Comparison of ENCODE assay signal across 11 cellular contexts in genomic region chrX:30489323-30489722, GRCh38.
DNase-seq lines count a peak whose midpoint lies in the region; ATAC-seq, FAIRE-seq and TF ChIP-seq lines count a peak whose summit lies in the region.
"Had no signal": no experiment of that assay in that cellular context is flagged by ENCODE, and none has a peak within 500 bp of the region (broad histone marks: within the 10 kb centered on the region; RNA-seq: fewer than 3 reads in every experiment).

No MANE protein-coding gene starts in this region.

- intact Hi-C loops in OCI-LY7 (cut with micrococcal nuclease; ENCODE audit: unreplicated experiment) = no loop called here

- no peaks in the 10 kb centered on the region for H4K20me1 ChIP-seq in OCI-LY7 (ENCODE audit: insufficient read depth, low read length)
- H4K20me1 ChIP-seq in keratinocyte (ENCODE audit: control insufficient read depth, extremely low read depth, insufficient read depth, low read length) = no peaks in the 10 kb centered on the region

- H3K4me1 ChIP-seq in OCI-LY7 (ENCODE audit: insufficient read depth, low read length, poor library complexity, severe bottlenecking) (no peaks in the 10 kb centered on the region), keratinocyte (ENCODE audit: control insufficient read depth, extremely low read depth, insufficient read depth, low read length) (no peaks in the 10 kb centered on the region)
- H3K4me1 ChIP-seq: uterus had no signal

- H3K9me1 ChIP-seq in keratinocyte (ENCODE audit: control insufficient read depth, extremely low read depth, insufficient read depth, low read length) = no peaks in the 10 kb centered on the region

- DNase-seq in EH (ENCODE audit: low read depth) = peak; percentile 19
- DNase-seq in H7 = peak; percentile 18
- DNase-seq in OCI-LY7 (ENCODE audit: low spot score) = no peak
- DNase-seq in keratinocyte (ENCODE audit: low read depth, low spot score) = no peak
- no peak for DNase-seq in HEK293T (ENCODE audit: extremely low spot score)
- no peak for DNase-seq in omental fat pad (ENCODE audit: low spot score)
- no peak for DNase-seq in NCI-H1048 (lab: John Stamatoyannopoulos, UW)
- DNase-seq: DMS153, MV-4-11, uterus had no signal

- H3K36me3 ChIP-seq in H7 (replicated peaks; ENCODE audit: control insufficient read depth, insufficient read depth, low read length) (no peaks in the 10 kb centered on the region), OCI-LY7 (ENCODE audit: insufficient read depth, low read length) (no peaks in the 10 kb centered on the region), keratinocyte (ENCODE audit: control insufficient read depth in 2 of 2, extremely low read depth in 1 of 2, insufficient read depth in 2 of 2, low read length in 2 of 2) (no peaks in the 10 kb centered on the region)
- H3K36me3 ChIP-seq: uterus had no signal

- H3K9me3 ChIP-seq in OCI-LY7 (ENCODE audit: low read length) = no peaks in the 10 kb centered on the region
- no peaks in the 10 kb centered on the region for H3K9me3 ChIP-seq in keratinocyte (ENCODE audit: control insufficient read depth, low read depth, low read length)
- H3K9me3 ChIP-seq: uterus had no signal

- dilution Hi-C loops in keratinocyte (cut with MboI; ENCODE audit: extremely low pct_ligation_motif_present, low sequenced_read_pairs) = no loop called here

- H3K4me3 ChIP-seq in H7 (ENCODE audit: insufficient read depth, low read depth, low read length) (no peak overlapping the region), OCI-LY7 (ENCODE audit: low read depth, low read length, poor library complexity, severe bottlenecking) (no peak overlapping the region), keratinocyte (ENCODE audit: control insufficient read depth in 2 of 3, extremely low read depth in 1 of 3, insufficient read depth in 2 of 3, low read depth in 1 of 3, low read length in 3 of 3) (no peak overlapping the region)
- H3K4me3 ChIP-seq: uterus had no signal

- CTCF ChIA-PET in OCI-LY7 (lab: Charles Lee; ENCODE audit: unreplicated experiment) (no interaction called here), HEK293T (lab: Yijun Ruan, JAX) (interaction anchor here (0.7 kb wide), 1 partner anchor 423 kb away, joined by 3 read pairs; no protein-coding TSS in a partner anchor)

- H3K79me2 ChIP-seq in OCI-LY7 (ENCODE audit: insufficient read depth, low read depth, low read length) (no peaks in the 10 kb centered on the region), keratinocyte (ENCODE audit: control insufficient read depth, insufficient read depth, low read length) (no peaks in the 10 kb centered on the region)

- no peaks in the 10 kb centered on the region for H3K9me2 ChIP-seq in OCI-LY7 (ENCODE audit: insufficient read depth, low read length)

- 0 out of 2 replicates have a peak, but pooled peaks have one; percentile 20 for TF ChIP-seq CTCF in OCI-LY7 (conservative IDR thresholded peaks at IDR 0.05; ENCODE audit: low read length)
- peak in 2 of 3 experiments; percentile 7 to 12 for TF ChIP-seq CTCF in keratinocyte (optimal IDR thresholded peaks at IDR 0.05 in 1 of 3, IDR thresholded peaks at IDR 0.05 in 1 of 3, conservative IDR thresholded peaks at IDR 0.05 in 1 of 3; ENCODE audit: extremely low read depth in 1 of 3, insufficient read depth in 2 of 3, low read length in 3 of 3)
- no peak for TF ChIP-seq CTCF in omental fat pad (IDR thresholded peaks at IDR 0.05)

- BruUV-seq in OCI-LY7 (replicated peaks; lab: Mats Ljungman, UMichigan) = no TSS peak

- H3K27ac ChIP-seq in OCI-LY7 (ENCODE audit: low read depth, low read length, poor library complexity, severe bottlenecking) (no peak overlapping the region), keratinocyte (ENCODE audit: control insufficient read depth, insufficient read depth, low read length) (no peak overlapping the region)
- H3K27ac ChIP-seq: uterus had no signal

- no peak for FAIRE-seq in keratinocyte (lab: Jason Lieb, UNC)

- no peak overlapping the region for H2AFZ ChIP-seq in OCI-LY7 (ENCODE audit: low read length)
- H2AFZ ChIP-seq in keratinocyte (ENCODE audit: control insufficient read depth, low read length) = no peak overlapping the region

- no peak overlapping the region for H3K9ac ChIP-seq in keratinocyte (ENCODE audit: control insufficient read depth, extremely low read depth, insufficient read depth, low read length)

- no peak overlapping the region for H3K4me2 ChIP-seq in OCI-LY7 (ENCODE audit: low read length)
- H3K4me2 ChIP-seq in keratinocyte (ENCODE audit: control insufficient read depth, extremely low read depth, insufficient read depth, low read depth, low read length) = no peak overlapping the region

- H3K27me3 ChIP-seq in H7 (ENCODE audit: control insufficient read depth, insufficient read depth, low read length) = no peaks in the 10 kb centered on the region
- H3K27me3 ChIP-seq in keratinocyte (ENCODE audit: control insufficient read depth, extremely low read depth, insufficient read depth, low read length) = no peaks in the 10 kb centered on the region
- H3K27me3 ChIP-seq: uterus had no signal

- POLR2A ChIA-PET in OCI-LY7 (lab: Charles Lee) (no interaction called here), HEK293T (lab: Yijun Ruan, JAX) (no interaction called here)

- ATAC-seq in omental fat pad (ENCODE audit: low FRiP score) (no peak), HG02970 (IDR thresholded peaks at IDR 0.05; ENCODE audit: low FRiP score, unreplicated experiment) (no peak)

TF ChIP-seq in HEK293T, 16 proteins besides CTCF, POLR2A, EP300 and RAD21:
- TF ChIP-seq ARNT (IDR thresholded peaks at IDR 0.05) (no peak), BHLHE40 (IDR thresholded peaks at IDR 0.05; ENCODE audit: borderline replicate concordance) (no peak), FOXA1 (IDR thresholded peaks at IDR 0.05) (no peak), HDGF (IDR thresholded peaks at IDR 0.05; ENCODE audit: borderline replicate concordance) (no peak), ELF4 (IDR thresholded peaks at IDR 0.05) (no peak), FOXK2 (IDR thresholded peaks at IDR 0.05) (no peak), TARDBP (IDR thresholded peaks at IDR 0.05) (no peak), NFRKB (IDR thresholded peaks at IDR 0.05) (no peak), ZNF384 (IDR thresholded peaks at IDR 0.05) (no peak), CTBP1 (IDR thresholded peaks at IDR 0.05; ENCODE audit: borderline replicate concordance) (no peak), SP1 (IDR thresholded peaks at IDR 0.05) (no peak), LEF1 (IDR thresholded peaks at IDR 0.05; ENCODE audit: borderline replicate concordance) (no peak), SUZ12 (IDR thresholded peaks at IDR 0.05) (no peak), L3MBTL2 (conservative IDR thresholded peaks at IDR 0.05) (no peak)
- TF ChIP-seq, protein P1, sequence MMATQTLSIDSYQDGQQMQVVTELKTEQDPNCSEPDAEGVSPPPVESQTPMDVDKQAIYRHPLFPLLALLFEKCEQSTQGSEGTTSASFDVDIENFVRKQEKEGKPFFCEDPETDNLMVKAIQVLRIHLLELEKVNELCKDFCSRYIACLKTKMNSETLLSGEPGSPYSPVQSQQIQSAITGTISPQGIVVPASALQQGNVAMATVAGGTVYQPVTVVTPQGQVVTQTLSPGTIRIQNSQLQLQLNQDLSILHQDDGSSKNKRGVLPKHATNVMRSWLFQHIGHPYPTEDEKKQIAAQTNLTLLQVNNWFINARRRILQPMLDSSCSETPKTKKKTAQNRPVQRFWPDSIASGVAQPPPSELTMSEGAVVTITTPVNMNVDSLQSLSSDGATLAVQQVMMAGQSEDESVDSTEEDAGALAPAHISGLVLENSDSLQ (IDR thresholded peaks at IDR 0.05) = no peak

Comparison
In these comparisons a context has a peak if more than half of its experiments do, and no peak if none do; other contexts are left out.
1. DNase-seq: peak in EH (single experiment) and H7 (single experiment); none in OCI-LY7 (single experiment), keratinocyte (single experiment), HEK293T (single experiment), omental fat pad (single experiment) and NCI-H1048 (single experiment).
2. CTCF ChIP-seq: peak in OCI-LY7 (single experiment) and keratinocyte (2 of 3); none in omental fat pad (0 of 3).